Comparison of ENCODE assay signal across 21 cellular contexts in the genomic region with DNA sequence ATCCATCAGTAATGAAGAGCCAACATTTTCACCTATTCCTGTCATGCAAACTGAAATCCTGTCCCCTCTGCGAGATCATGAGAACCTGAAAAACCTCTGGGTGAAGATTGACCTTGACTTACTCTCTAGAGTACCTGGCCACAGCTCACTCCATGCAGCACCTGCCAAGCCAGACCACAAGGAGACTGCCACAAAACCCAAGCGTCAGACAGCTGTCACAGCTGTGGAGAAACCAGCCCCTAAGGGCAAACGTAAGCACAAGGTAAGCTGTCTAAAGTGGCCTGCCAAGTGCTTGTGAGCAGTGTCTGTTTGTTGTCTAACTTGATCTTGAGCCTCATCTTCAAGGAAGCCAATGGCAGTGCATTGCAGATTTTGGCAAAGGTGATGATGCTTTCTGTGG.
"Had no signal": no experiment of that assay in that cellular context is flagged by ENCODE, and none has a peak within 500 bp of the region (broad histone marks: within the 10 kb centered on the region; RNA-seq: fewer than 3 reads in every experiment).

No MANE protein-coding gene starts in this region.

- H3K4me3 ChIP-seq: PC-9, Peyer's patch, SJSA1, SK-N-MC had no signal

- H3K27me3 ChIP-seq: Peyer's patch, SJSA1 had no signal

- H3K9me3 ChIP-seq: Peyer's patch, SJSA1 had no signal

- H3K4me2 ChIP-seq: PC-9 had no signal

- H2AFZ ChIP-seq: PC-9 had no signal

- DNase-seq: KBM-7; NCI-H1092; NCI-H1105 treated with DMSO at 0.1 percent for 48 hours; NCI-H1417 treated with DMSO at 0.1 percent for 48 hours; NCI-H146; NCI-H1694 treated with DMSO at 0.1 percent for 48 hours; NCI-H1930; NCI-H2081; NCI-H2107; NCI-H2227 treated with DMSO at 0.1 percent for 48 hours; NCI-H524; NCI-H526 treated with DMSO at 0.1 percent for 48 hours; NCI-H774; NK-92 treated with Interleukin-12 subunit alpha and Interleukin-12 subunit beta, amount 100 ng/mL, for 24 hours; PC-9; Peyer's patch; SIG-M5 had no signal

- H3K27ac ChIP-seq: HL-60, PC-9, Peyer's patch, SJSA1, SK-N-MC had no signal

- H3K36me3 ChIP-seq: Peyer's patch, SJSA1 had no signal

- H3K4me1 ChIP-seq: Peyer's patch, SJSA1 had no signal

- ATAC-seq: Right ventricle myocardium inferior had no signal
